ENCODE assay signal across 16 cellular contexts in genomic region chr10:113056030-113056429, GRCh38.
DNase-seq lines count a peak whose midpoint lies in the region; ATAC-seq and TF ChIP-seq lines count a peak whose summit lies in the region.
"Had no signal": no experiment of that assay in that cellular context is flagged by ENCODE, and none has a peak within 500 bp of the region (broad histone marks: within the 10 kb centered on the region; RNA-seq: fewer than 3 reads in every experiment).

No MANE protein-coding gene starts in this region.

- H3K4me1 Mint-ChIP-seq in MCF 10A (ENCODE audit: insufficient read depth, unreplicated experiment) (peaks cover 18% of the 10 kb centered on the region), nephron (peaks cover 24% of the 10 kb centered on the region)

- H3K27ac Mint-ChIP-seq in MCF 10A (ENCODE audit: low read depth, unreplicated experiment) (no peak overlapping the region), nephron (peak overlapping the region in 2 of 3 experiments; percentile 17 to 19)
- H3K27ac Mint-ChIP-seq: CD4-positive, alpha-beta memory T cell had no signal

- POLR2A ChIA-PET in MCF 10A (lab: Yijun Ruan, JAX), result interaction anchor here (0.5 to 10.5 kb wide), 16 partner anchors 8 to 106 kb away, joined by 3 to 171 read pairs (median 6); partner anchors contain the start of gene TCF7L2

- H3K9me3 Mint-ChIP-seq in MCF 10A (ENCODE audit: unreplicated experiment), result no peaks in the 10 kb centered on the region
- H3K9me3 Mint-ChIP-seq in nephron, result no peaks in the 10 kb centered on the region

- intact Hi-C loops in MCF 10A (cut with micrococcal nuclease), result loop anchor here (2.0 to 5.0 kb wide), 3 partner anchors 56 to 105 kb away; partner anchors contain the start of gene TCF7L2

- TF ChIP-seq CTCF in MCF 10A (IDR thresholded peaks at IDR 0.05; ENCODE audit: unreplicated experiment) (no peak), nephron (IDR thresholded peaks at IDR 0.05; ENCODE audit: unreplicated experiment in 3 of 3) (no peak)

- peaks cover 7% of the 10 kb centered on the region for H3K36me3 Mint-ChIP-seq in MCF 10A (ENCODE audit: insufficient read depth, unreplicated experiment)
- peaks cover 11% of the 10 kb centered on the region for H3K36me3 Mint-ChIP-seq in nephron (ENCODE audit: low read depth)
- H3K36me3 Mint-ChIP-seq: CD4-positive, alpha-beta memory T cell had no signal

- CTCF ChIA-PET in MCF 10A (lab: Yijun Ruan, JAX), result interaction anchor here (0.6 to 1.5 kb wide), 6 partner anchors 10 to 1417 kb away, joined by 3 to 4 read pairs (median 3); no protein-coding TSS in a partner anchor

- H3K27me3 Mint-ChIP-seq in MCF 10A (ENCODE audit: insufficient read depth, unreplicated experiment) (no peaks in the 10 kb centered on the region), nephron (ENCODE audit: low read depth) (no peaks in the 10 kb centered on the region)

- H3K4me3 Mint-ChIP-seq in MCF 10A (ENCODE audit: unreplicated experiment) (peak overlapping the region; percentile 32), nephron (no peak overlapping the region)
- H3K4me3 Mint-ChIP-seq: CD4-positive, alpha-beta memory T cell had no signal

- no peak for ATAC-seq in GM21723 (IDR thresholded peaks at IDR 0.05; ENCODE audit: unreplicated experiment)
- no peak for ATAC-seq in GM18519 (IDR thresholded peaks at IDR 0.05; ENCODE audit: low FRiP score, unreplicated experiment)
- ATAC-seq: body of pancreas, psoas muscle had no signal

- peak; percentile 65 for DNase-seq in A172 (ENCODE audit: low spot score)
- DNase-seq in NCI-H226, result peak; percentile 37
- no peak for DNase-seq in MCF 10A (ENCODE audit: unreplicated experiment)
- no peak for DNase-seq in NCI-H82 (lab: John Stamatoyannopoulos, UW)
- no peak for DNase-seq in NCI-H2171 treated with DMSO at 0.1 percent for 48 hours (lab: John Stamatoyannopoulos, UW)
- DNase-seq: 8988T; activated CD8-positive, alpha-beta memory T cell treated with anti-CD3 and anti-CD28 coated beads, Interleukin-2, amount 50 U/mL, for 4 hours; activated naive CD4-positive, alpha-beta T cell; body of pancreas; CD4-positive, alpha-beta memory T cell; dorsolateral prefrontal cortex; NCI-H1092; psoas muscle had no signal

- BruUV-seq in MCF 10A (replicated peaks; lab: Mats Ljungman, UMichigan), result TSS peak; percentile 99

Comparison
In these comparisons a context has a peak if more than half of its experiments do, and no peak if none do; other contexts are left out.
1. DNase-seq: peak in A172 (single experiment) and NCI-H226 (single experiment); none in MCF 10A (single experiment), NCI-H82 (single experiment) and NCI-H2171 treated with DMSO at 0.1 percent for 48 hours (single experiment).